ENCODE assay signal across 6 cellular contexts in genomic region chr21:34718529-34718928, GRCh38. TPM values are rescaled to one million over a fixed set of nuclear protein-coding genes. Genes with fewer than 3 reads are reported as not detected.
DNase-seq lines count a peak whose midpoint lies in the region; ATAC-seq and TF ChIP-seq lines count a peak whose summit lies in the region.
"Not testable (repeated sequence)": the region's sequence is repeated elsewhere in the genome, so short reads cannot be mapped to it uniquely, and the experiment has no call there.
"Had no signal": no experiment of that assay in that cellular context is flagged by ENCODE, and none has a peak within 500 bp of the region (broad histone marks: within the 10 kb centered on the region; RNA-seq: fewer than 3 reads in every experiment).

No MANE protein-coding gene starts in this region.

- H3K4me1 ChIP-seq in SJSA1 (replicated peaks), result peaks cover 35% of the 10 kb centered on the region

- TF ChIP-seq CTCF in WTC11 (IDR thresholded peaks at IDR 0.05), result not testable (repeated sequence)

- H3K27me3 Mint-ChIP-seq in WTC11 (ENCODE audit: low read depth), result not testable (repeated sequence)

- H3K36me3 ChIP-seq in SJSA1, result not testable (repeated sequence)

- not testable (repeated sequence) for H3K9me3 ChIP-seq in SJSA1 (replicated peaks)

- not testable (repeated sequence) for H3K27ac Mint-ChIP-seq in WTC11

- H3K4me1 Mint-ChIP-seq in WTC11, result not testable (repeated sequence)

- not testable (repeated sequence) for ATAC-seq in WTC11

- CTCF ChIA-PET in WTC11 (lab: Charles Lee), result not testable (repeated sequence)

- H3K4me3 ChIP-seq in SJSA1, result not testable (repeated sequence)

- DNase-seq in SJSA1 (ENCODE audit: low read depth in 1 of 2, low spot score in 2 of 2); WTC11 (ENCODE audit: low spot score): not testable (repeated sequence)

- not testable (repeated sequence) for H3K4me3 Mint-ChIP-seq in WTC11

- H3K36me3 Mint-ChIP-seq in WTC11, result not testable (repeated sequence)

- not testable (repeated sequence) for H3K27me3 ChIP-seq in SJSA1 (replicated peaks)

- POLR2A ChIA-PET in WTC11 (lab: Charles Lee), result not testable (repeated sequence)

- H3K27ac ChIP-seq in SJSA1, result peak overlapping the region; percentile 11; the same call in 1 of the 2 replicates

- not testable (repeated sequence) for H3K9me3 Mint-ChIP-seq in WTC11

TF ChIP-seq in WTC11, 78 proteins besides CTCF, POLR2A, EP300 and RAD21:
- peak; percentile 93 for TF ChIP-seq HMGA2 (CRISPR knock-in tag; IDR thresholded peaks at IDR 0.05)

RNA-seq across cellular contexts. Expression of gene CLIC6, which starts 49.7 kb away (rescaled TPM):
- total RNA-seq in SJSA1 (2014; rRNA removed; shearing (Covaris generic)), result not detected in 2 replicates
- 1.8 to 3.8 TPM (median 3.7 TPM) in 3 replicates for total RNA-seq in WTC11 (2021)
- total RNA-seq: A172; A673; Caco-2; CD4-positive, CD25-positive, alpha-beta regulatory T cell had no signal
